19 cellular contexts compared by ENCODE assay signal in the genomic region with DNA sequence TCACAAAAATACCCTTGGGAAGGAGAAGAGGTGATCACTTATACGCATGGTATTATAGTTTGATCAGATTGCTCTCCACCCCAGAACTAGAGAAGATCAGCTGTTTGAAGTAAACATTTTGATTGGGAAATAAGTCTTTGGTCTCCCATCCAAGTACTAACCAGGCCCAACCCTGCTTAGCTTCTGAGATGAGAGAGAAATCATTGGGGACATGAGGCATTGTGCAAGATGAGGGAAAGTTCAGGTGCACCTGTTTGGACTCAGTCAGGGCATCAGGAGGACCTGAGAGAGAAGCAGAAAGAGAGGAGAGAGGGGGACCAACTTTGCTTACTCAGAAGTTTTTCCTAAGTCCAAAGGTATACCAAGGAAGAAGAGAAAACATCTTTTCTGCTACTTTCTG. TPM values are rescaled to one million over a fixed set of nuclear protein-coding genes. Genes with fewer than 3 reads are reported as not detected.
DNase-seq lines count a peak whose midpoint lies in the region; ATAC-seq and TF ChIP-seq lines count a peak whose summit lies in the region.
"Had no signal": no experiment of that assay in that cellular context is flagged by ENCODE, and none has a peak within 500 bp of the region (broad histone marks: within the 10 kb centered on the region; RNA-seq: fewer than 3 reads in every experiment).

No MANE protein-coding gene starts in this region.

- H3K4me3 Mint-ChIP-seq in CD4-positive, alpha-beta T cell, result no peak overlapping the region
- no peak overlapping the region for H3K4me3 Mint-ChIP-seq in dendritic cell treated with granulocyte-macrophage colony-stimulating factor and Interleukin-4, amounts not matched to agents 40 ng/mL and 50 ng/mL, for 4 days
- H3K4me3 Mint-ChIP-seq in natural killer cell, result no peak overlapping the region

- peaks cover 74% of the 10 kb centered on the region for H3K36me3 ChIP-seq in OCI-LY7 (ENCODE audit: insufficient read depth, low read length)
- H3K36me3 ChIP-seq in colonic mucosa, result peaks cover 16% of the 10 kb centered on the region
- peaks cover 13% of the 10 kb centered on the region for H3K36me3 ChIP-seq in MM.1S (replicated peaks; ENCODE audit: insufficient read depth, low read length)

- no peak for ATAC-seq in CD4-positive, alpha-beta T cell (ENCODE audit: poor library complexity)
- ATAC-seq in natural killer cell (no peak), GM21529 (IDR thresholded peaks at IDR 0.05; ENCODE audit: unreplicated experiment) (no peak)
- ATAC-seq: PC-3 had no signal

- H3K79me2 ChIP-seq in OCI-LY7 (ENCODE audit: insufficient read depth, low read depth, low read length) (peaks cover 17% of the 10 kb centered on the region), MM.1S (ENCODE audit: low read length) (peaks cover 31% of the 10 kb centered on the region)

- H3K9me3 Mint-ChIP-seq in CD4-positive, alpha-beta T cell, result no peaks in the 10 kb centered on the region
- no peaks in the 10 kb centered on the region for H3K9me3 Mint-ChIP-seq in dendritic cell treated with granulocyte-macrophage colony-stimulating factor and Interleukin-4, amounts not matched to agents 40 ng/mL and 50 ng/mL, for 4 days
- H3K9me3 Mint-ChIP-seq in natural killer cell, result no peaks in the 10 kb centered on the region

- H3K36me3 Mint-ChIP-seq in CD4-positive, alpha-beta T cell (ENCODE audit: low read depth), result peaks cover 92% of the 10 kb centered on the region
- peaks cover 83% of the 10 kb centered on the region for H3K36me3 Mint-ChIP-seq in dendritic cell treated with granulocyte-macrophage colony-stimulating factor and Interleukin-4, amounts not matched to agents 40 ng/mL and 50 ng/mL, for 4 days (ENCODE audit: low read depth)
- peaks cover 25% of the 10 kb centered on the region for H3K36me3 Mint-ChIP-seq in natural killer cell

- 0 out of 2 replicates have a peak, but pooled peaks cover 3% of the 10 kb centered on the region for H3F3A ChIP-seq in MM.1S (ENCODE audit: insufficient read depth, low read length)

- H3K4me2 ChIP-seq in OCI-LY7 (ENCODE audit: low read length), result no peak overlapping the region
- no peak overlapping the region for H3K4me2 ChIP-seq in MM.1S (ENCODE audit: low read depth, low read length)

- peak overlapping the region; percentile 19 for H3K27ac Mint-ChIP-seq in CD4-positive, alpha-beta T cell
- H3K27ac Mint-ChIP-seq in dendritic cell treated with granulocyte-macrophage colony-stimulating factor and Interleukin-4, amounts not matched to agents 40 ng/mL and 50 ng/mL, for 4 days, result peak overlapping the region; percentile 14
- peak overlapping the region; percentile 16 to 27 for H3K27ac Mint-ChIP-seq in natural killer cell

- no peaks in the 10 kb centered on the region for H3K9me3 ChIP-seq in CD4-positive, alpha-beta T cell (ENCODE audit: control insufficient read depth, low read length)
- H3K9me3 ChIP-seq in OCI-LY7 (ENCODE audit: low read length), result peaks cover 8% of the 10 kb centered on the region; the same call in 1 of the 2 replicates
- no peaks in the 10 kb centered on the region for H3K9me3 ChIP-seq in colonic mucosa
- H3K9me3 ChIP-seq in MM.1S (replicated peaks; ENCODE audit: insufficient read depth, low read length), result no peaks in the 10 kb centered on the region
- H3K9me3 ChIP-seq: SJCRH30 had no signal

- DNase-seq in CD4-positive, alpha-beta T cell, result no peak
- DNase-seq in OCI-LY7 (ENCODE audit: low spot score) (peak; percentile 19), natural killer cell (no peak), colonic mucosa (no peak), MM.1S (no peak)
- DNase-seq: C1 segment of cervical spinal cord, COR-L47, DMS153, EL, KBM-7, NCI-H1417, NCI-H1930, NCI-H226, NCI-H524 treated with DMSO at 0.1 percent for 48 hours, PC-3, SJCRH30 had no signal

- no TSS peak for BruUV-seq in OCI-LY7 (replicated peaks; lab: Mats Ljungman, UMichigan)

- no peak overlapping the region for H3K27ac ChIP-seq in CD4-positive, alpha-beta T cell (ENCODE audit: low read depth, low read length)
- H3K27ac ChIP-seq in OCI-LY7 (ENCODE audit: low read depth, low read length, poor library complexity, severe bottlenecking), result no peak overlapping the region
- no peak overlapping the region for H3K27ac ChIP-seq in colonic mucosa
- H3K27ac ChIP-seq in MM.1S (ENCODE audit: low read length), result no peak overlapping the region
- H3K27ac ChIP-seq: RWPE1, SJCRH30 had no signal

- peaks cover 50% of the 10 kb centered on the region for H3K4me1 Mint-ChIP-seq in CD4-positive, alpha-beta T cell (ENCODE audit: low read depth)
- peaks cover 55% of the 10 kb centered on the region for H3K4me1 Mint-ChIP-seq in dendritic cell treated with granulocyte-macrophage colony-stimulating factor and Interleukin-4, amounts not matched to agents 40 ng/mL and 50 ng/mL, for 4 days (ENCODE audit: low read depth)
- peaks cover 47 to 50% of the 10 kb centered on the region in 2 donors for H3K4me1 Mint-ChIP-seq in natural killer cell

- H4K20me1 ChIP-seq in OCI-LY7 (ENCODE audit: insufficient read depth, low read length) (no peaks in the 10 kb centered on the region), MM.1S (ENCODE audit: insufficient read depth, low read length) (no peaks in the 10 kb centered on the region)

- POLR2A ChIA-PET in CD4-positive, alpha-beta T cell (lab: Charles Lee), result no interaction called here
- POLR2A ChIA-PET in OCI-LY7 (lab: Charles Lee), result interaction anchor here (1.1 to 1.9 kb wide), 2 partner anchors 9 to 139 kb away, joined by 4 to 6 read pairs; no protein-coding TSS in a partner anchor

- peaks cover 22% of the 10 kb centered on the region for H3K4me1 ChIP-seq in OCI-LY7 (ENCODE audit: insufficient read depth, low read length, poor library complexity, severe bottlenecking)
- no peaks in the 10 kb centered on the region for H3K4me1 ChIP-seq in colonic mucosa
- H3K4me1 ChIP-seq in MM.1S (ENCODE audit: low read length), result peaks cover 12% of the 10 kb centered on the region

- H2AFZ ChIP-seq in OCI-LY7 (ENCODE audit: low read length) (no peak overlapping the region), MM.1S (ENCODE audit: low read length) (no peak overlapping the region)

- H3K4me3 ChIP-seq in OCI-LY7 (ENCODE audit: low read depth, low read length, poor library complexity, severe bottlenecking) (no peak overlapping the region), colonic mucosa (no peak overlapping the region), MM.1S (ENCODE audit: low read length) (no peak overlapping the region)
- H3K4me3 ChIP-seq: SJCRH30 had no signal

- intact Hi-C loops in CD4-positive, alpha-beta T cell (cut with DNase I, micrococcal nuclease), result no loop called here
- intact Hi-C loops in OCI-LY7 (cut with micrococcal nuclease; ENCODE audit: unreplicated experiment), result loop anchor here (10.0 kb wide), 1 partner anchor 1055 kb away; the partner anchor contains the start of gene ECI2
- intact Hi-C loops in dendritic cell treated with granulocyte-macrophage colony-stimulating factor and Interleukin-4, amounts not matched to agents 40 ng/mL and 50 ng/mL, for 4 days (cut with micrococcal nuclease), result no loop called here
- intact Hi-C loops in natural killer cell (cut with micrococcal nuclease), result no loop called here
- intact Hi-C loops in colonic mucosa (cut with DNase I), result no loop called here

- no peak for TF ChIP-seq CTCF in CD4-positive, alpha-beta T cell (IDR thresholded peaks at IDR 0.05)
- no peak for TF ChIP-seq CTCF in OCI-LY7 (conservative IDR thresholded peaks at IDR 0.05; ENCODE audit: low read length)
- TF ChIP-seq CTCF in natural killer cell (IDR thresholded peaks at IDR 0.05), result no peak
- TF ChIP-seq CTCF in colonic mucosa (IDR thresholded peaks at IDR 0.05), result no peak
- TF ChIP-seq CTCF in MM.1S (IDR thresholded peaks at IDR 0.05; ENCODE audit: low read length), result no peak

- CTCF ChIA-PET in CD4-positive, alpha-beta T cell (lab: Charles Lee), result no interaction called here
- CTCF ChIA-PET in OCI-LY7 (lab: Charles Lee; ENCODE audit: unreplicated experiment), result no interaction called here

- no peak overlapping the region for H3K9ac ChIP-seq in colonic mucosa (ENCODE audit: low read depth in 2 of 2, low read length in 2 of 2)
- H3K9ac ChIP-seq in MM.1S (ENCODE audit: low read length), result no peak overlapping the region

- H3K9me2 ChIP-seq in OCI-LY7 (ENCODE audit: insufficient read depth, low read length) (no peaks in the 10 kb centered on the region), MM.1S (replicated peaks; ENCODE audit: insufficient read depth, low read length) (no peaks in the 10 kb centered on the region)

- H3K27me3 Mint-ChIP-seq in CD4-positive, alpha-beta T cell, result no peaks in the 10 kb centered on the region
- no peaks in the 10 kb centered on the region for H3K27me3 Mint-ChIP-seq in dendritic cell treated with granulocyte-macrophage colony-stimulating factor and Interleukin-4, amounts not matched to agents 40 ng/mL and 50 ng/mL, for 4 days
- no peaks in the 10 kb centered on the region for H3K27me3 Mint-ChIP-seq in natural killer cell (ENCODE audit: low read depth in 2 of 2)

- H3K27me3 ChIP-seq in CD4-positive, alpha-beta T cell (ENCODE audit: control insufficient read depth, insufficient read depth, low read length), result no peaks in the 10 kb centered on the region
- H3K27me3 ChIP-seq in colonic mucosa (no peaks in the 10 kb centered on the region), MM.1S (replicated peaks; ENCODE audit: insufficient read depth, low read length) (no peaks in the 10 kb centered on the region)
- H3K27me3 ChIP-seq: SJCRH30 had no signal

RNA-seq across cellular contexts. Expression of gene RIPK1, which starts 11.4 kb away (rescaled TPM):
- 10 to 100 TPM; 17.2 to 17.3 TPM for total RNA-seq in CD4-positive, alpha-beta T cell
- total RNA-seq in OCI-LY7 (2014; rRNA removed; shearing (Covaris generic)), result 6.1 and 7.5 TPM in 2 replicates
- 8.3 and 8.4 TPM in 2 replicates for total RNA-seq in OCI-LY7 (2022)
- 10 to 100 TPM; 30.9 to 44.8 (median 34.5) TPM for total RNA-seq in natural killer cell
- total RNA-seq in colonic mucosa, result 10 to 100 TPM; 23.5 to 30.6 TPM

RNA-seq across cellular contexts. Expression of gene BPHL, which starts 38.8 kb away (rescaled TPM):
- total RNA-seq in CD4-positive, alpha-beta T cell, result 1 to 10 TPM; 5.2 to 5.7 TPM
- 9.7 and 12.3 TPM in 2 replicates for total RNA-seq in OCI-LY7 (2014; rRNA removed; shearing (Covaris generic))
- total RNA-seq in OCI-LY7 (2022) (17.5 and 20.9 TPM in 2 replicates), natural killer cell (1 to 10 TPM; 2.9 to 5.9 (median 5.7) TPM), colonic mucosa (10 to 100 TPM; 13.4 to 31.7 TPM)
